ENCODE assay signal across 1 cellular context in the genomic region with DNA sequence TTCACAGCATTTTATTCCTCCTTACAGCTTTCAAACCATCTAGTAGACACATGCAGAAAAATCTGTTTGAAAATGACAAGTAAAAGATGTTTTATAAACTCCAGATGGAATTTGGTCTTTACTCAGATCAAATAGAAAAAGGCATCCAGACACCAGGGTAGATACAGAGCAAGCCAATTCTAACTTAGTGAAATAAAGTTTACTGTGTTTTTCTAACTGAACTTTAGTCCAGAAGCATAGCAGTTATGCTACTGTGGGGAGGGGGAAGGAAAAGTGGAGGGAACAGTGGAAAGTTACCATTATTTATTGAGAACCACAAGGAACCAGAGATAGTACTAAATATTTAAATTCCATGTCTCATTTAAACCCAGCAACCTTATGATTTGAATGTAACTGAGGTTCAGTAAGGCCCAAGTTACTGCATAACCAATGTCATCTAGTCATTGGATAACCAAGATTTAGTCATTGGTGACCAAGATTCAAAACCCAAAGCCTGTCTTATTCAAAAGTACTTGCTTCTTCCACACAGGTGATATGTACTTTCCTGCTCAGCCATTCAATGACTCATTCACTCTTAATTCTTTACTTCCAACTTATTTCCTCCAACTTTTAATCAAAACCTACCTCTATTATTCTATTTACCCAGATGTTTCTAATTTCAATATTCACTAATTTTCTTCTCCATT.
TF ChIP-seq lines count a peak whose summit lies in the region.

No MANE protein-coding gene starts in this region.

TF ChIP-seq in HepG2, 621 proteins besides CTCF, POLR2A, EP300 and RAD21:
- peak; percentile 47; the same call in 1 of the 2 replicates for TF ChIP-seq ZSCAN31 (CRISPR knock-in tag; IDR thresholded peaks at IDR 0.05; ENCODE audit: low read depth)
- TF ChIP-seq TCF7 (IDR thresholded peaks at IDR 0.05; ENCODE audit: low read depth) = 0 out of 2 replicates have a peak, but pooled peaks have one; percentile 9
- TF ChIP-seq HNF4A (CRISPR knock-in tag; IDR thresholded peaks at IDR 0.05) = peak; percentile 31; the same call in 1 of the 2 replicates
- no peak for TF ChIP-seq ZNF552 (CRISPR knock-in tag; IDR thresholded peaks at IDR 0.05; ENCODE audit: borderline replicate concordance)
- TF ChIP-seq HNRNPK (IDR thresholded peaks at IDR 0.05; ENCODE audit: low read depth, low read length, poor library complexity, severe bottlenecking) = peak; percentile 35
- TF ChIP-seq, protein P1, sequence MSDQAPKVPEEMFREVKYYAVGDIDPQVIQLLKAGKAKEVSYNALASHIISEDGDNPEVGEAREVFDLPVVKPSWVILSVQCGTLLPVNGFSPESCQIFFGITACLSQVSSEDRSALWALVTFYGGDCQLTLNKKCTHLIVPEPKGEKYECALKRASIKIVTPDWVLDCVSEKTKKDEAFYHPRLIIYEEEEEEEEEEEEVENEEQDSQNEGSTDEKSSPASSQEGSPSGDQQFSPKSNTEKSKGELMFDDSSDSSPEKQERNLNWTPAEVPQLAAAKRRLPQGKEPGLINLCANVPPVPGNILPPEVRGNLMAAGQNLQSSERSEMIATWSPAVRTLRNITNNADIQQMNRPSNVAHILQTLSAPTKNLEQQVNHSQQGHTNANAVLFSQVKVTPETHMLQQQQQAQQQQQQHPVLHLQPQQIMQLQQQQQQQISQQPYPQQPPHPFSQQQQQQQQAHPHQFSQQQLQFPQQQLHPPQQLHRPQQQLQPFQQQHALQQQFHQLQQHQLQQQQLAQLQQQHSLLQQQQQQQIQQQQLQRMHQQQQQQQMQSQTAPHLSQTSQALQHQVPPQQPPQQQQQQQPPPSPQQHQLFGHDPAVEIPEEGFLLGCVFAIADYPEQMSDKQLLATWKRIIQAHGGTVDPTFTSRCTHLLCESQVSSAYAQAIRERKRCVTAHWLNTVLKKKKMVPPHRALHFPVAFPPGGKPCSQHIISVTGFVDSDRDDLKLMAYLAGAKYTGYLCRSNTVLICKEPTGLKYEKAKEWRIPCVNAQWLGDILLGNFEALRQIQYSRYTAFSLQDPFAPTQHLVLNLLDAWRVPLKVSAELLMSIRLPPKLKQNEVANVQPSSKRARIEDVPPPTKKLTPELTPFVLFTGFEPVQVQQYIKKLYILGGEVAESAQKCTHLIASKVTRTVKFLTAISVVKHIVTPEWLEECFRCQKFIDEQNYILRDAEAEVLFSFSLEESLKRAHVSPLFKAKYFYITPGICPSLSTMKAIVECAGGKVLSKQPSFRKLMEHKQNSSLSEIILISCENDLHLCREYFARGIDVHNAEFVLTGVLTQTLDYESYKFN (CRISPR knock-in tag; conservative IDR thresholded peaks at IDR 0.05) = peak; percentile 53; the same call in 1 of the 2 replicates
- TF ChIP-seq, protein P2, sequence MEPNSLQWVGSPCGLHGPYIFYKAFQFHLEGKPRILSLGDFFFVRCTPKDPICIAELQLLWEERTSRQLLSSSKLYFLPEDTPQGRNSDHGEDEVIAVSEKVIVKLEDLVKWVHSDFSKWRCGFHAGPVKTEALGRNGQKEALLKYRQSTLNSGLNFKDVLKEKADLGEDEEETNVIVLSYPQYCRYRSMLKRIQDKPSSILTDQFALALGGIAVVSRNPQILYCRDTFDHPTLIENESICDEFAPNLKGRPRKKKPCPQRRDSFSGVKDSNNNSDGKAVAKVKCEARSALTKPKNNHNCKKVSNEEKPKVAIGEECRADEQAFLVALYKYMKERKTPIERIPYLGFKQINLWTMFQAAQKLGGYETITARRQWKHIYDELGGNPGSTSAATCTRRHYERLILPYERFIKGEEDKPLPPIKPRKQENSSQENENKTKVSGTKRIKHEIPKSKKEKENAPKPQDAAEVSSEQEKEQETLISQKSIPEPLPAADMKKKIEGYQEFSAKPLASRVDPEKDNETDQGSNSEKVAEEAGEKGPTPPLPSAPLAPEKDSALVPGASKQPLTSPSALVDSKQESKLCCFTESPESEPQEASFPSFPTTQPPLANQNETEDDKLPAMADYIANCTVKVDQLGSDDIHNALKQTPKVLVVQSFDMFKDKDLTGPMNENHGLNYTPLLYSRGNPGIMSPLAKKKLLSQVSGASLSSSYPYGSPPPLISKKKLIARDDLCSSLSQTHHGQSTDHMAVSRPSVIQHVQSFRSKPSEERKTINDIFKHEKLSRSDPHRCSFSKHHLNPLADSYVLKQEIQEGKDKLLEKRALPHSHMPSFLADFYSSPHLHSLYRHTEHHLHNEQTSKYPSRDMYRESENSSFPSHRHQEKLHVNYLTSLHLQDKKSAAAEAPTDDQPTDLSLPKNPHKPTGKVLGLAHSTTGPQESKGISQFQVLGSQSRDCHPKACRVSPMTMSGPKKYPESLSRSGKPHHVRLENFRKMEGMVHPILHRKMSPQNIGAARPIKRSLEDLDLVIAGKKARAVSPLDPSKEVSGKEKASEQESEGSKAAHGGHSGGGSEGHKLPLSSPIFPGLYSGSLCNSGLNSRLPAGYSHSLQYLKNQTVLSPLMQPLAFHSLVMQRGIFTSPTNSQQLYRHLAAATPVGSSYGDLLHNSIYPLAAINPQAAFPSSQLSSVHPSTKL (CRISPR knock-in tag; IDR thresholded peaks at IDR 0.05) = peak; percentile 21; the same call in 1 of the 2 replicates
- no peak for TF ChIP-seq ZNF34 (CRISPR knock-in tag; IDR thresholded peaks at IDR 0.05; ENCODE audit: borderline replicate concordance)
